Comparison of ENCODE assay signal across 2 cellular contexts in genomic region chr16:23333962-23334361, GRCh38.
TF ChIP-seq lines count a peak whose summit lies in the region.

No MANE protein-coding gene starts in this region.

TF ChIP-seq in GM23338, 12 proteins besides CTCF, POLR2A, EP300 and RAD21:
- TF ChIP-seq EZH2 (IDR thresholded peaks at IDR 0.05; ENCODE audit: low read depth, unreplicated experiment) (no peak), NANOG (IDR thresholded peaks at IDR 0.05; ENCODE audit: borderline replicate concordance) (no peak), STAT1 (IDR thresholded peaks at IDR 0.05; ENCODE audit: unreplicated experiment) (no peak), POLR2AphosphoS5 (IDR thresholded peaks at IDR 0.05; ENCODE audit: low read depth) (no peak), REST (IDR thresholded peaks at IDR 0.05; ENCODE audit: unreplicated experiment) (no peak), ZNF462 (CRISPR knock-in tag; IDR thresholded peaks at IDR 0.05) (no peak), EZH2phosphoT487 (IDR thresholded peaks at IDR 0.05; ENCODE audit: unreplicated experiment) (no peak), CREB1 (CRISPR knock-in tag; IDR thresholded peaks at IDR 0.05; ENCODE audit: low read depth) (no peak), ETS1 (IDR thresholded peaks at IDR 0.05) (no peak), JUNB (IDR thresholded peaks at IDR 0.05; ENCODE audit: unreplicated experiment) (no peak), ZNF114 (CRISPR knock-in tag; IDR thresholded peaks at IDR 0.05) (no peak), ZNF331 (CRISPR knock-in tag; IDR thresholded peaks at IDR 0.05; ENCODE audit: low read depth) (no peak)

TF ChIP-seq in H1, 55 proteins besides CTCF, POLR2A, EP300 and RAD21:
- TF ChIP-seq ZNF274 (IDR thresholded peaks at IDR 0.05; ENCODE audit: borderline replicate concordance, extremely low read depth, low read length) (no peak), JUN (IDR thresholded peaks at IDR 0.05; ENCODE audit: low read depth, low read length) (no peak), HDAC2 (IDR thresholded peaks at IDR 0.05; ENCODE audit: borderline replicate concordance in 1 of 2, low read depth in 2 of 2, low read length in 2 of 2) (no peak), BCL11A (IDR thresholded peaks at IDR 0.05; ENCODE audit: low read depth in 2 of 2, low read length in 2 of 2) (no peak)
